Comparison of ENCODE assay signal across 8 cellular contexts in the genomic region with DNA sequence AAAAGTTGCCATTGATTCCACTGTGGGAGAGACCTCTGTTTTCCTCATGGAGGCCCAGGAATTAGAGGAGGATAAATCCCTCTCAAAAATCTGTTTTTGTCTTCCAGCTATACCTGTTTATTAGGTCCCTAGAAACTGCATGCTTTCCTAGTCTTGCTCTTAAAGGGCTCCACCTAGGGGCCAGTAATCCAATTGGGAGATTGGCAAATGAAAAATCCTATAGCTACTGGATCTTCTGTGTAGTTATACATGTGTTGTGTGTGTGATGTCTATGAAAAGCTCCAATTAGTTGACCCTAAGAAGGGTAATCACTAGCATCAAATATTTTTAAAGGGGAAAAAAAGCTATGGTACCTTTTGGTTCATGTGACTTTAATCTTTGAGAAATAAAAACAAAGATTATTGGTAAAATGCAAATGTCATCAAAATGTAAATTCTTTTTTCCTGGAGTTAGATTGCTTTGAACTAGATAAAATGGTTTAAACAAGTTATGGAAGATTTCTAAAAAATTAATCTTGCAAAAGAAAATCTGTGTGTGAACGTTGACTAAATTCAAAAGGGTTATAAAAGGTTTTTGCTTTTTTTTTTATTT.
DNase-seq lines count a peak whose midpoint lies in the region; ATAC-seq and TF ChIP-seq lines count a peak whose summit lies in the region.

No MANE protein-coding gene starts in this region.

- TF ChIP-seq CTCF in left ventricle myocardium inferior (IDR thresholded peaks at IDR 0.05; ENCODE audit: borderline replicate concordance) (peak; percentile 71), neural cell (IDR thresholded peaks at IDR 0.05; ENCODE audit: poor library complexity, severe bottlenecking) (peak; percentile 71)

- H3F3A ChIP-seq in neural cell (ENCODE audit: insufficient read depth, low read length, poor library complexity, severe bottlenecking) = no peaks in the 10 kb centered on the region

- H3K79me2 ChIP-seq in neural cell (replicated peaks; ENCODE audit: insufficient read depth, low read length) = no peaks in the 10 kb centered on the region

- intact Hi-C loops in left ventricle myocardium inferior (cut with micrococcal nuclease) (no loop called here), cardiac septum (cut with DNase I) (no loop called here)

- H3K4me1 ChIP-seq in left ventricle myocardium inferior = peaks cover 17% of the 10 kb centered on the region

- no peak overlapping the region for H3K9ac ChIP-seq in neural cell (ENCODE audit: low read length)

- no peak for TF ChIP-seq EP300 in neural cell (conservative IDR thresholded peaks at IDR 0.05; ENCODE audit: poor library complexity, severe bottlenecking)

- H3K4me3 ChIP-seq in left ventricle myocardium inferior = no peak overlapping the region
- H3K4me3 ChIP-seq in neural cell (ENCODE audit: low read length) = no peak overlapping the region

- peak; percentile 53 for TF ChIP-seq RAD21 in neural cell (conservative IDR thresholded peaks at IDR 0.05)

- POLR2A ChIA-PET in HEK293T (lab: Yijun Ruan, JAX) = no interaction called here

- no peaks in the 10 kb centered on the region for H4K20me1 ChIP-seq in neural cell (ENCODE audit: insufficient read depth)

- H3K9me2 ChIP-seq in neural cell (ENCODE audit: insufficient read depth, low read length) = no peaks in the 10 kb centered on the region

- no peaks in the 10 kb centered on the region for H3K36me3 ChIP-seq in left ventricle myocardium inferior
- no peaks in the 10 kb centered on the region for H3K36me3 ChIP-seq in neural cell (ENCODE audit: insufficient read depth, low read length)

- CTCF ChIA-PET in HEK293T (lab: Yijun Ruan, JAX) = interaction anchor here (0.7 to 2.6 kb wide), 4 partner anchors 8 to 22 kb away, joined by 3 to 12 read pairs (median 4); no protein-coding TSS in a partner anchor

- no peak overlapping the region for H3K4me2 ChIP-seq in neural cell (ENCODE audit: low read length)

- H3K9me3 ChIP-seq in left ventricle myocardium inferior (replicated peaks) (no peaks in the 10 kb centered on the region), neural cell (ENCODE audit: low read length) (no peaks in the 10 kb centered on the region)

- H2AFZ ChIP-seq in neural cell (ENCODE audit: low read depth, low read length) = no peak overlapping the region

- DNase-seq in left ventricle myocardium inferior (no peak), cardiac septum (ENCODE audit: low spot score) (no peak), NCI-H69 (lab: John Stamatoyannopoulos, UW) (peak; percentile 53), dedifferentiated amniotic fluid mesenchymal stem cell (ENCODE audit: extremely low spot score) (peak; percentile 33), HEK293T (ENCODE audit: extremely low spot score) (no peak)
- DNase-seq in effector CD4-positive, alpha-beta T cell = no peak

- ATAC-seq in GM19324 (IDR thresholded peaks at IDR 0.05; ENCODE audit: low FRiP score, unreplicated experiment) = no peak

- H3K27ac ChIP-seq in left ventricle myocardium inferior (replicated peaks) (no peak overlapping the region), neural cell (ENCODE audit: low read length) (no peak overlapping the region)

- no peaks in the 10 kb centered on the region for H3K27me3 ChIP-seq in left ventricle myocardium inferior (ENCODE audit: low read depth)
- H3K27me3 ChIP-seq in neural cell (ENCODE audit: insufficient read depth, low read depth, low read length) = no peaks in the 10 kb centered on the region

TF ChIP-seq in neural cell, 6 proteins besides CTCF, POLR2A, EP300 and RAD21:
- TF ChIP-seq, protein P1, sequence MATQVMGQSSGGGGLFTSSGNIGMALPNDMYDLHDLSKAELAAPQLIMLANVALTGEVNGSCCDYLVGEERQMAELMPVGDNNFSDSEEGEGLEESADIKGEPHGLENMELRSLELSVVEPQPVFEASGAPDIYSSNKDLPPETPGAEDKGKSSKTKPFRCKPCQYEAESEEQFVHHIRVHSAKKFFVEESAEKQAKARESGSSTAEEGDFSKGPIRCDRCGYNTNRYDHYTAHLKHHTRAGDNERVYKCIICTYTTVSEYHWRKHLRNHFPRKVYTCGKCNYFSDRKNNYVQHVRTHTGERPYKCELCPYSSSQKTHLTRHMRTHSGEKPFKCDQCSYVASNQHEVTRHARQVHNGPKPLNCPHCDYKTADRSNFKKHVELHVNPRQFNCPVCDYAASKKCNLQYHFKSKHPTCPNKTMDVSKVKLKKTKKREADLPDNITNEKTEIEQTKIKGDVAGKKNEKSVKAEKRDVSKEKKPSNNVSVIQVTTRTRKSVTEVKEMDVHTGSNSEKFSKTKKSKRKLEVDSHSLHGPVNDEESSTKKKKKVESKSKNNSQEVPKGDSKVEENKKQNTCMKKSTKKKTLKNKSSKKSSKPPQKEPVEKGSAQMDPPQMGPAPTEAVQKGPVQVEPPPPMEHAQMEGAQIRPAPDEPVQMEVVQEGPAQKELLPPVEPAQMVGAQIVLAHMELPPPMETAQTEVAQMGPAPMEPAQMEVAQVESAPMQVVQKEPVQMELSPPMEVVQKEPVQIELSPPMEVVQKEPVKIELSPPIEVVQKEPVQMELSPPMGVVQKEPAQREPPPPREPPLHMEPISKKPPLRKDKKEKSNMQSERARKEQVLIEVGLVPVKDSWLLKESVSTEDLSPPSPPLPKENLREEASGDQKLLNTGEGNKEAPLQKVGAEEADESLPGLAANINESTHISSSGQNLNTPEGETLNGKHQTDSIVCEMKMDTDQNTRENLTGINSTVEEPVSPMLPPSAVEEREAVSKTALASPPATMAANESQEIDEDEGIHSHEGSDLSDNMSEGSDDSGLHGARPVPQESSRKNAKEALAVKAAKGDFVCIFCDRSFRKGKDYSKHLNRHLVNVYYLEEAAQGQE (IDR thresholded peaks at IDR 0.05; ENCODE audit: borderline replicate concordance) = no peak
- TF ChIP-seq SMC3 (conservative IDR thresholded peaks at IDR 0.05; ENCODE audit: poor library complexity) = peak; percentile 42
- TF ChIP-seq MXI1 (conservative IDR thresholded peaks at IDR 0.05; ENCODE audit: poor library complexity, severe bottlenecking) = no peak
- no peak for TF ChIP-seq TAF1 (IDR thresholded peaks at IDR 0.05; ENCODE audit: low read depth)
- no peak for TF ChIP-seq EZH2 (IDR thresholded peaks at IDR 0.05; ENCODE audit: borderline replicate concordance, insufficient read depth, low read length, poor library complexity, severe bottlenecking)
- no peak for TF ChIP-seq POLR2AphosphoS5 (IDR thresholded peaks at IDR 0.05)

TF ChIP-seq in HEK293T, 16 proteins besides CTCF, POLR2A, EP300 and RAD21:
- TF ChIP-seq FOXA1 (IDR thresholded peaks at IDR 0.05) (no peak), FOXM1 (IDR thresholded peaks at IDR 0.05; ENCODE audit: borderline replicate concordance) (no peak), FOXK2 (IDR thresholded peaks at IDR 0.05) (no peak), ZNF384 (IDR thresholded peaks at IDR 0.05) (no peak), L3MBTL2 (conservative IDR thresholded peaks at IDR 0.05) (no peak), ELF4 (IDR thresholded peaks at IDR 0.05) (no peak), HDGF (IDR thresholded peaks at IDR 0.05; ENCODE audit: borderline replicate concordance) (no peak), SUZ12 (IDR thresholded peaks at IDR 0.05) (no peak), CTBP1 (IDR thresholded peaks at IDR 0.05; ENCODE audit: borderline replicate concordance) (no peak), ARNT (IDR thresholded peaks at IDR 0.05) (no peak), LEF1 (IDR thresholded peaks at IDR 0.05; ENCODE audit: borderline replicate concordance) (no peak), BHLHE40 (IDR thresholded peaks at IDR 0.05; ENCODE audit: borderline replicate concordance) (no peak), NFRKB (IDR thresholded peaks at IDR 0.05) (no peak), TARDBP (IDR thresholded peaks at IDR 0.05) (no peak), SP1 (IDR thresholded peaks at IDR 0.05) (no peak)
- TF ChIP-seq, protein P2, sequence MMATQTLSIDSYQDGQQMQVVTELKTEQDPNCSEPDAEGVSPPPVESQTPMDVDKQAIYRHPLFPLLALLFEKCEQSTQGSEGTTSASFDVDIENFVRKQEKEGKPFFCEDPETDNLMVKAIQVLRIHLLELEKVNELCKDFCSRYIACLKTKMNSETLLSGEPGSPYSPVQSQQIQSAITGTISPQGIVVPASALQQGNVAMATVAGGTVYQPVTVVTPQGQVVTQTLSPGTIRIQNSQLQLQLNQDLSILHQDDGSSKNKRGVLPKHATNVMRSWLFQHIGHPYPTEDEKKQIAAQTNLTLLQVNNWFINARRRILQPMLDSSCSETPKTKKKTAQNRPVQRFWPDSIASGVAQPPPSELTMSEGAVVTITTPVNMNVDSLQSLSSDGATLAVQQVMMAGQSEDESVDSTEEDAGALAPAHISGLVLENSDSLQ (IDR thresholded peaks at IDR 0.05) = no peak

Comparison
In these comparisons a context has a peak if more than half of its experiments do, and no peak if none do; other contexts are left out.
1. DNase-seq: peak in NCI-H69 (single experiment) and dedifferentiated amniotic fluid mesenchymal stem cell (single experiment); none in left ventricle myocardium inferior (single experiment), cardiac septum (single experiment), HEK293T (single experiment) and effector CD4-positive, alpha-beta T cell (single experiment).